In genomic region chr3:16741103-16741758, GRCh38 we compare ENCODE assay signal across 12 cellular contexts.
DNase-seq lines count a peak whose midpoint lies in the region; ATAC-seq and TF ChIP-seq lines count a peak whose summit lies in the region.
"Had no signal": no experiment of that assay in that cellular context is flagged by ENCODE, and none has a peak within 500 bp of the region (broad histone marks: within the 10 kb centered on the region; RNA-seq: fewer than 3 reads in every experiment).

No MANE protein-coding gene starts in this region.

- H3K27me3 Mint-ChIP-seq in activated T-cell treated with anti-CD3 and anti-CD28 coated beads, Interleukin-2, amount 50 U/mL, for 24 hours, result no peaks in the 10 kb centered on the region
- H3K27me3 Mint-ChIP-seq in mesothelial cell of epicardium (ENCODE audit: low read depth), result peaks cover 2% of the 10 kb centered on the region

- H3K9me3 Mint-ChIP-seq in activated T-cell treated with anti-CD3 and anti-CD28 coated beads, Interleukin-2, amount 50 U/mL, for 24 hours, result peaks cover 24% of the 10 kb centered on the region
- H3K9me3 Mint-ChIP-seq in mesothelial cell of epicardium, result peaks cover 18% of the 10 kb centered on the region

- no peaks in the 10 kb centered on the region for H3K4me1 ChIP-seq in effector memory CD4-positive, alpha-beta T cell (ENCODE audit: control insufficient read depth, insufficient read depth, low read length, poor library complexity, severe bottlenecking)
- H3K4me1 ChIP-seq: BE2C had no signal

- no peak for DNase-seq in activated T-cell treated with anti-CD3 and anti-CD28 coated beads, Interleukin-2, amount 50 U/mL, for 24 hours
- DNase-seq in activated T-cell treated with anti-CD3 and anti-CD28 coated beads for 4 hours, result no peak
- DNase-seq in cardiac fibroblast (ENCODE audit: low read depth in 2 of 2), result peak; percentile 83 to 94
- DNase-seq in stimulated activated CD4-positive, alpha-beta T cell treated with anti-CD3 and anti-CD28 coated beads, TNF-alpha, amount 100 ng/mL, for 48 hours (ENCODE audit: low read depth in 3 of 3), result peak in 2 of 3 donors; percentile 12 to 18
- no peak for DNase-seq in effector memory CD4-positive, alpha-beta T cell
- no peak for DNase-seq in mesothelial cell of epicardium (ENCODE audit: low spot score in 2 of 2, unreplicated experiment in 2 of 2)
- no peak for DNase-seq in DMS53 treated with DMSO at 0.1 percent for 48 hours (lab: John Stamatoyannopoulos, UW; ENCODE audit: unreplicated experiment)
- DNase-seq: BE2C, foreskin melanocyte, NCI-H1092 had no signal

- H3K4me3 ChIP-seq in cardiac fibroblast (replicated peaks in 1 of 2; ENCODE audit: low read depth in 2 of 2, low read length in 2 of 2), result no peak overlapping the region
- no peak overlapping the region for H3K4me3 ChIP-seq in effector memory CD4-positive, alpha-beta T cell (ENCODE audit: insufficient read depth, low read depth, low read length, poor library complexity, severe bottlenecking)
- H3K4me3 ChIP-seq: SK-N-MC had no signal

- H3K27ac Mint-ChIP-seq in activated T-cell treated with anti-CD3 and anti-CD28 coated beads, Interleukin-2, amount 50 U/mL, for 24 hours, result peak overlapping the region; percentile 73
- no peak overlapping the region for H3K27ac Mint-ChIP-seq in mesothelial cell of epicardium

- H3K36me3 ChIP-seq in effector memory CD4-positive, alpha-beta T cell (ENCODE audit: control insufficient read depth, insufficient read depth, low read length), result no peaks in the 10 kb centered on the region
- H3K36me3 ChIP-seq: BE2C had no signal

- peak; percentile 55 for ATAC-seq in HG03432 (IDR thresholded peaks at IDR 0.05; ENCODE audit: unreplicated experiment)

- no peak overlapping the region for H3K4me3 Mint-ChIP-seq in activated T-cell treated with anti-CD3 and anti-CD28 coated beads, Interleukin-2, amount 50 U/mL, for 24 hours
- H3K4me3 Mint-ChIP-seq in mesothelial cell of epicardium, result no peak overlapping the region

- H3K27ac ChIP-seq in effector memory CD4-positive, alpha-beta T cell (ENCODE audit: insufficient read depth, low read length, poor library complexity, severe bottlenecking), result no peak overlapping the region
- H3K27ac ChIP-seq: SK-N-MC had no signal

- H3K36me3 Mint-ChIP-seq in activated T-cell treated with anti-CD3 and anti-CD28 coated beads, Interleukin-2, amount 50 U/mL, for 24 hours (ENCODE audit: low read depth), result peaks cover 2% of the 10 kb centered on the region
- H3K36me3 Mint-ChIP-seq in mesothelial cell of epicardium, result no peaks in the 10 kb centered on the region

- H3K9me3 ChIP-seq in effector memory CD4-positive, alpha-beta T cell (ENCODE audit: control insufficient read depth, low read length), result no peaks in the 10 kb centered on the region
- H3K9me3 ChIP-seq: BE2C had no signal

- H3K27me3 ChIP-seq in effector memory CD4-positive, alpha-beta T cell (replicated peaks; ENCODE audit: control insufficient read depth, insufficient read depth, low read length, poor library complexity, severe bottlenecking), result no peaks in the 10 kb centered on the region
- H3K27me3 ChIP-seq: BE2C had no signal

- TF ChIP-seq CTCF in cardiac fibroblast (IDR thresholded peaks at IDR 0.05; ENCODE audit: low read depth, low read length) (no peak), mesothelial cell of epicardium (IDR thresholded peaks at IDR 0.05; ENCODE audit: unreplicated experiment) (no peak)

- peaks cover 25% of the 10 kb centered on the region for H3K4me1 Mint-ChIP-seq in activated T-cell treated with anti-CD3 and anti-CD28 coated beads, Interleukin-2, amount 50 U/mL, for 24 hours (ENCODE audit: low read depth)
- H3K4me1 Mint-ChIP-seq in mesothelial cell of epicardium, result no peaks in the 10 kb centered on the region

Comparison
In these comparisons a context has a peak if more than half of its experiments do, and no peak if none do; other contexts are left out.
1. DNase-seq: peak in cardiac fibroblast (2 of 2) and stimulated activated CD4-positive, alpha-beta T cell treated with anti-CD3 and anti-CD28 coated beads, TNF-alpha, amount 100 ng/mL, for 48 hours (2 of 3); none in activated T-cell treated with anti-CD3 and anti-CD28 coated beads, Interleukin-2, amount 50 U/mL, for 24 hours (single experiment), activated T-cell treated with anti-CD3 and anti-CD28 coated beads for 4 hours (single experiment), effector memory CD4-positive, alpha-beta T cell (0 of 3), mesothelial cell of epicardium (0 of 2) and DMS53 treated with DMSO at 0.1 percent for 48 hours (single experiment).